In the genomic region with DNA sequence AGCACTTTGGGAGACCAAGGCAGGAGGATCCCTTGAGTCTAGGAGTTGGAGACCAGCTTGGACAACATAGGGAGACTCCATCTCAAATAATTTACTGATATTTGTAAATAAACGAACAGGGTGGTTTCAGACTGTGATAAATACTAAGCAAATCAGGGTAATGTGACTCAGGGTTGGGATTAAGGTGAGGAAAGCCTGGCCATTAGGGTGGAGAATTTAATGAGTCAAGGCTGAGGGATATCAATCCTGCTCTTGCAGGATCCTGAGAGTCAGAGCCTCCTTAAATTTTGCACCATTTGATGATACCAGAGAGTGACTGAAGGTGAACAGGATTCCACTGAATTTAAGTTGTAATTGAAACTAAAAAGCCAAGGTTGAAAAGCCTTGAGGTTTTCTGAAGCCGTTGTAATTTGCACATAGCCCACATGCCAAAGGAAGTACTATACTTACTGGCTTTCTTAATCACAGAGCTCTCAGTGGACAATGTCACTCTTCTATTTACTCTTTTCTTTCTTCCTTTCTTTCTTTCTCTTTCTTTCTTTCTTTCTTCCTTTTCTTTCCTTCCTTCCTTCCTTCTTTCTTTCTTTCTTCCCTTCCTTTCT, we compare ENCODE assay signal across 14 cellular contexts. TPM values are rescaled to one million over a fixed set of nuclear protein-coding genes. Genes with fewer than 3 reads are reported as not detected.
DNase-seq lines count a peak whose midpoint lies in the region; ATAC-seq, FAIRE-seq and TF ChIP-seq lines count a peak whose summit lies in the region.
"Had no signal": no experiment of that assay in that cellular context is flagged by ENCODE, and none has a peak within 500 bp of the region (broad histone marks: within the 10 kb centered on the region; RNA-seq: fewer than 3 reads in every experiment).

No MANE protein-coding gene starts in this region.

- peaks cover 25% of the 10 kb centered on the region for H3K4me1 ChIP-seq in CD8-positive, alpha-beta T cell (ENCODE audit: insufficient read depth, low read length)
- H3K4me1 ChIP-seq in endodermal cell (ENCODE audit: control insufficient read depth, insufficient read depth, low read length) (peaks cover 2% of the 10 kb centered on the region), gastroesophageal sphincter (no peaks in the 10 kb centered on the region)

- no peak for TF ChIP-seq EP300 in gastroesophageal sphincter (IDR thresholded peaks at IDR 0.05)

- no peak overlapping the region for H3K4me3 ChIP-seq in CD8-positive, alpha-beta T cell (ENCODE audit: low read depth, low read length)
- H3K4me3 ChIP-seq in endodermal cell (ENCODE audit: low read length) (no peak overlapping the region), gastroesophageal sphincter (no peak overlapping the region)
- H3K4me3 ChIP-seq: left lung, ovary had no signal

- H3K27me3 ChIP-seq in CD8-positive, alpha-beta T cell (ENCODE audit: insufficient read depth, low read length) = no peaks in the 10 kb centered on the region
- H3K27me3 ChIP-seq in endodermal cell (ENCODE audit: control insufficient read depth, insufficient read depth, low read length, poor library complexity, severe bottlenecking) = no peaks in the 10 kb centered on the region
- no peaks in the 10 kb centered on the region for H3K27me3 ChIP-seq in gastroesophageal sphincter
- H3K27me3 ChIP-seq: left lung, ovary had no signal

- 94 to 100% methylated on average over 1 to 2 of the region's 2 CpGs for WGBS in endodermal cell (ENCODE audit: insufficient coverage in 1 of 2, insufficient read length in 1 of 2), 2 experiments
- WGBS in gastroesophageal sphincter (ENCODE audit: low coverage in 1 of 2), 2 donors = 83 to 94% methylated on average over 2 of the region's 2 CpGs

- no peak for TF ChIP-seq CTCF in CD8-positive, alpha-beta T cell (IDR thresholded peaks at IDR 0.05)
- TF ChIP-seq CTCF in endodermal cell (conservative IDR thresholded peaks at IDR 0.05) = no peak
- TF ChIP-seq CTCF in gastroesophageal sphincter (IDR thresholded peaks at IDR 0.05) = no peak

- H3K27ac Mint-ChIP-seq in CD8-positive, alpha-beta T cell = peak overlapping the region; percentile 60
- H3K27ac Mint-ChIP-seq in endodermal cell = peak overlapping the region; percentile 14

- no peak overlapping the region for H3K9ac ChIP-seq in endodermal cell (ENCODE audit: extremely low read depth, low read length, poor library complexity, severe bottlenecking)

- CTCF ChIA-PET in CD8-positive, alpha-beta T cell (lab: Charles Lee) = interaction anchor here (1.1 kb wide), 1 partner anchor 104 kb away, joined by 5 read pairs; no protein-coding TSS in a partner anchor

- DNase-seq in CD8-positive, alpha-beta T cell = no peak
- DNase-seq in NOMO-1 treated with dmso at 0.1 percent for 144 hours (lab: John Stamatoyannopoulos, UW; ENCODE audit: unreplicated experiment) (peak; percentile 13), endodermal cell (no peak), DMS 273 treated with DMSO at 0.1 percent for 48 hours (lab: John Stamatoyannopoulos, UW) (no peak), GM12892 (ENCODE audit: insufficient read length) (no peak), CD1c-positive myeloid dendritic cell (ENCODE audit: extremely low spot score) (no peak)
- DNase-seq: left lung; NCI-H526; ovary; stimulated activated CD4-positive, alpha-beta T cell treated with anti-CD3 and anti-CD28 coated beads, Interleukin-2, amount 100 ng/mL, for 48 hours had no signal

- H3K27me3 Mint-ChIP-seq in CD8-positive, alpha-beta T cell (ENCODE audit: low read depth) = no peaks in the 10 kb centered on the region
- no peaks in the 10 kb centered on the region for H3K27me3 Mint-ChIP-seq in endodermal cell (ENCODE audit: insufficient read depth)
- H3K27me3 Mint-ChIP-seq: T-cell had no signal

- no peaks in the 10 kb centered on the region for H3K9me3 Mint-ChIP-seq in CD8-positive, alpha-beta T cell
- H3K9me3 Mint-ChIP-seq in endodermal cell = no peaks in the 10 kb centered on the region
- H3K9me3 Mint-ChIP-seq: T-cell had no signal

- peaks cover 10% of the 10 kb centered on the region for H3K36me3 Mint-ChIP-seq in CD8-positive, alpha-beta T cell
- peaks cover 16% of the 10 kb centered on the region for H3K36me3 Mint-ChIP-seq in endodermal cell (ENCODE audit: low read depth)

- intact Hi-C loops in CD8-positive, alpha-beta T cell (cut with DNase I, micrococcal nuclease) = loop anchor here in 1 of 2 experiments (2.0 kb wide), 1 partner anchor 27 kb away; no protein-coding TSS in a partner anchor

- H3K36me3 ChIP-seq in CD8-positive, alpha-beta T cell (ENCODE audit: insufficient read depth, low read length) = no peaks in the 10 kb centered on the region
- H3K36me3 ChIP-seq in endodermal cell (ENCODE audit: control insufficient read depth, insufficient read depth, low read length) (peaks cover 5% of the 10 kb centered on the region), gastroesophageal sphincter (peaks cover 0 to 26% of the 10 kb centered on the region in 2 donors)
- H3K36me3 ChIP-seq: ovary had no signal

- peaks cover 23% of the 10 kb centered on the region for H3K4me1 Mint-ChIP-seq in CD8-positive, alpha-beta T cell (ENCODE audit: low read depth)
- peaks cover 5% of the 10 kb centered on the region for H3K4me1 Mint-ChIP-seq in endodermal cell

- TF ChIP-seq POLR2A in GM12892 (IDR thresholded peaks at IDR 0.05; ENCODE audit: low read depth, low read length) (no peak), gastroesophageal sphincter (IDR thresholded peaks at IDR 0.05) (no peak)

- peak; percentile 33 for ATAC-seq in CD8-positive, alpha-beta T cell
- ATAC-seq in GM21367 (IDR thresholded peaks at IDR 0.05; ENCODE audit: unreplicated experiment) (peak; percentile 42), gastroesophageal sphincter (no peak)
- ATAC-seq: left lung had no signal

- H3K27ac ChIP-seq in CD8-positive, alpha-beta T cell (ENCODE audit: low read depth, low read length) = no peak overlapping the region
- H3K27ac ChIP-seq in endodermal cell (ENCODE audit: low read depth, low read length) (no peak overlapping the region), gastroesophageal sphincter (no peak overlapping the region)
- H3K27ac ChIP-seq: left lung, ovary had no signal

- peak overlapping the region; percentile 33 for H3K4me3 Mint-ChIP-seq in CD8-positive, alpha-beta T cell
- H3K4me3 Mint-ChIP-seq in endodermal cell = no peak overlapping the region

- POLR2A ChIA-PET in CD8-positive, alpha-beta T cell (lab: Charles Lee) = interaction anchor here (1.3 kb wide), 1 partner anchor 94 kb away, joined by 3 read pairs; no protein-coding TSS in a partner anchor

- H3K9me3 ChIP-seq in CD8-positive, alpha-beta T cell (ENCODE audit: low read length) = no peaks in the 10 kb centered on the region
- H3K9me3 ChIP-seq in endodermal cell (ENCODE audit: control insufficient read depth, low read length) = no peaks in the 10 kb centered on the region
- H3K9me3 ChIP-seq in gastroesophageal sphincter = no peaks in the 10 kb centered on the region
- H3K9me3 ChIP-seq: left lung, ovary had no signal

- FAIRE-seq in GM12892 (lab: Jason Lieb, UNC) = no peak
- FAIRE-seq: D721Med had no signal

RNA-seq across cellular contexts. Expression of gene AP1S3, which starts 28.6 kb away (rescaled TPM):
- total RNA-seq in CD8-positive, alpha-beta T cell = 1 to 10 TPM in 1 of 2 experiments, under 1 TPM in 1; 0.76 to 1.2 TPM
- total RNA-seq in endodermal cell (1 to 10 TPM; 5.6 to 6.9 TPM), gastroesophageal sphincter (1 to 10 TPM in 1 of 4 donors, under 1 TPM in 2, not detected in 1; 0.23 to 4.6 (median 0.54) TPM)
- polyA plus RNA-seq in endodermal cell (2013, experiment 1 of 2) = 3.0 TPM
- polyA plus RNA-seq in endodermal cell (2013, experiment 2 of 2) = 2.7 TPM
- polyA plus RNA-seq in GM12892 (2012; ENCODE audit: missing spikeins) = 12.4 TPM
